ENCODE assay signal across 8 cellular contexts in genomic region chrX:72306085-72306801, GRCh38. TPM values are rescaled to one million over a fixed set of nuclear protein-coding genes. Genes with fewer than 3 reads are reported as not detected.
DNase-seq lines count a peak whose midpoint lies in the region; ATAC-seq and TF ChIP-seq lines count a peak whose summit lies in the region.

No MANE protein-coding gene starts in this region.

- H3K4me3 ChIP-seq in left lung: peak overlapping the region; percentile 29 to 41
- H3K4me3 ChIP-seq in urinary bladder (ENCODE audit: low read depth, low read length): peak overlapping the region; percentile 67

- TF ChIP-seq CTCF in left lung (IDR thresholded peaks at IDR 0.05): no peak

- no peaks in the 10 kb centered on the region for H3K9me3 ChIP-seq in left lung

- H3K27me3 Mint-ChIP-seq in activated naive CD8-positive, alpha-beta T cell treated with anti-CD3 and anti-CD28 coated beads, Interleukin-2, amount 50 U/mL, for 24 hours: peaks cover 51% of the 10 kb centered on the region

- peak; percentile 13 for ATAC-seq in HG03432 (IDR thresholded peaks at IDR 0.05; ENCODE audit: unreplicated experiment)
- no peak for ATAC-seq in activated naive CD8-positive, alpha-beta T cell treated with anti-CD3 and anti-CD28 coated beads, Interleukin-2, amount 50 U/mL, for 24 hours
- no peak for ATAC-seq in left lung

- peaks cover 26% of the 10 kb centered on the region for H3K4me1 Mint-ChIP-seq in activated naive CD8-positive, alpha-beta T cell treated with anti-CD3 and anti-CD28 coated beads, Interleukin-2, amount 50 U/mL, for 24 hours

- DNase-seq in NCI-H1436 (lab: John Stamatoyannopoulos, UW) (peak; percentile 9), NCI-H1436 treated with DMSO at 0.1 percent for 48 hours (lab: John Stamatoyannopoulos, UW) (no peak), left lung (no peak), AG20443 (ENCODE audit: low spot score) (no peak), occipital lobe (lab: John Stamatoyannopoulos, UW) (no peak)
- no peak for DNase-seq in activated naive CD8-positive, alpha-beta T cell treated with anti-CD3 and anti-CD28 coated beads, Interleukin-2, amount 50 U/mL, for 24 hours

- intact Hi-C loops in left lung (cut with DNase I): no loop called here

- H3K9me3 Mint-ChIP-seq in activated naive CD8-positive, alpha-beta T cell treated with anti-CD3 and anti-CD28 coated beads, Interleukin-2, amount 50 U/mL, for 24 hours: no peaks in the 10 kb centered on the region

- H3K27ac Mint-ChIP-seq in activated naive CD8-positive, alpha-beta T cell treated with anti-CD3 and anti-CD28 coated beads, Interleukin-2, amount 50 U/mL, for 24 hours: no peak overlapping the region

- H3K27me3 ChIP-seq in left lung: peaks cover 76 to 84% of the 10 kb centered on the region in 2 donors

- H3K36me3 Mint-ChIP-seq in activated naive CD8-positive, alpha-beta T cell treated with anti-CD3 and anti-CD28 coated beads, Interleukin-2, amount 50 U/mL, for 24 hours (ENCODE audit: low read depth): no peaks in the 10 kb centered on the region

- no peaks in the 10 kb centered on the region for H3K36me3 ChIP-seq in left lung
- H3K36me3 ChIP-seq in urinary bladder (ENCODE audit: insufficient read depth): no peaks in the 10 kb centered on the region

- H3K4me1 ChIP-seq in left lung (peaks cover 9 to 24% of the 10 kb centered on the region in 2 donors), urinary bladder (ENCODE audit: insufficient read depth) (peaks cover 2% of the 10 kb centered on the region)

- peak overlapping the region; percentile 74 for H3K4me3 Mint-ChIP-seq in activated naive CD8-positive, alpha-beta T cell treated with anti-CD3 and anti-CD28 coated beads, Interleukin-2, amount 50 U/mL, for 24 hours

- whole genome bisulfite sequencing in urinary bladder: under 1% methylated on average over 77 of the region's 92 CpGs

- H3K27ac ChIP-seq in left lung (no peak overlapping the region), urinary bladder (ENCODE audit: low read depth) (no peak overlapping the region)

RNA-seq across cellular contexts. Expression of gene CITED1, which starts 0.5 kb away (rescaled TPM):
- total RNA-seq in left lung (1 to 10 TPM in 1 of 2 donors, under 1 TPM in 1; 0.39 to 3.8 TPM), urinary bladder (1.6 TPM), occipital lobe (3.0 TPM)
- 0.56 TPM for polyA plus RNA-seq in urinary bladder

RNA-seq across cellular contexts. Expression of gene RPS4X, which starts 29.2 kb away (rescaled TPM):
- 1,000 to 10,000 TPM in 1 of 2 donors, 100 to 1,000 TPM in 1; 576 to 1,027 TPM for total RNA-seq in left lung
- total RNA-seq in urinary bladder: 1,280 TPM
- polyA plus RNA-seq in urinary bladder: 967 TPM
- 1,323 TPM for total RNA-seq in occipital lobe
